1 cellular context compared by ENCODE assay signal in the genomic region with DNA sequence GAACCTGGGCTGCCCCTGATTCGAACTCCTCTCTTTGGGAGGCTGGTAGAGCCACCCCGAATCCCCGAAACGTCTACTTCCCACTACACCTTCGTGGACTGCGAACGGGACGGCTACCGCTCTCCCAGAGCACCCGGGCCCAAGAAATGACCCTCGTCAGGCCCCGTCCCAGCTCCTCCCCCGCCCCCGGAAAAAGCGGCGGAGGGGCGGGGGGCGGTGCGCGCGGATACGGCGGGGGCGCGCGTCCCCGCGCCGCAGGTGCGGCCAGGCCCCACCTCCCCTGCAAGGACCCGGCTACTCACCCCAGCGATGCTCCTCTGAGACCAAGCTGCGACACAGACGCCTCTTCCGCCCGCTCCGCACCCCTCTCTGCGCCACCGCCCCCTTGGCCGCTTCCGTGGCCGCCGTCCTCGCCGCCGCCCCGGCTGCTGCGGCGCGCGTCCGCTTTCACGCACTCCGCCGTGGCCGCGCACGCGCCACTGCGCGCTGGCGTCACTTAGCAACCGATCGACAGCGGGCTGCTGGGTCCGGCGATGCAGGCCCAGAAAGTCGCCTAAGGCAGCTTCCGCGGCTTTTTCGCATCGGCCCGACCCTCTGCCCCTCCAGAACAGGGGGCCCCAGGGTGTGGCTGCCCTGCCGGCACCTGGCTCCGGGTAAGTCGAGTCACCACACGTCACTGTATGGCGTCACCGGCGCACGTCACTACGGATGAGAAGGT.
TF ChIP-seq lines count a peak whose summit lies in the region.

A gene (minus strand): TSS at position 432 of the 718 bp plus-strand sequence.

TF ChIP-seq in HepG2, 621 proteins besides CTCF, POLR2A, EP300 and RAD21 (continued from another document and continues in another):
- TF ChIP-seq, protein P1, sequence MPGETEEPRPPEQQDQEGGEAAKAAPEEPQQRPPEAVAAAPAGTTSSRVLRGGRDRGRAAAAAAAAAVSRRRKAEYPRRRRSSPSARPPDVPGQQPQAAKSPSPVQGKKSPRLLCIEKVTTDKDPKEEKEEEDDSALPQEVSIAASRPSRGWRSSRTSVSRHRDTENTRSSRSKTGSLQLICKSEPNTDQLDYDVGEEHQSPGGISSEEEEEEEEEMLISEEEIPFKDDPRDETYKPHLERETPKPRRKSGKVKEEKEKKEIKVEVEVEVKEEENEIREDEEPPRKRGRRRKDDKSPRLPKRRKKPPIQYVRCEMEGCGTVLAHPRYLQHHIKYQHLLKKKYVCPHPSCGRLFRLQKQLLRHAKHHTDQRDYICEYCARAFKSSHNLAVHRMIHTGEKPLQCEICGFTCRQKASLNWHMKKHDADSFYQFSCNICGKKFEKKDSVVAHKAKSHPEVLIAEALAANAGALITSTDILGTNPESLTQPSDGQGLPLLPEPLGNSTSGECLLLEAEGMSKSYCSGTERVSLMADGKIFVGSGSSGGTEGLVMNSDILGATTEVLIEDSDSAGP (CRISPR knock-in tag; IDR thresholded peaks at IDR 0.05; ENCODE audit: borderline replicate concordance), result peak; percentile 57; the same call in 1 of the 2 replicates
- TF ChIP-seq ZFP1 (CRISPR knock-in tag; IDR thresholded peaks at IDR 0.05) (no peak), ZNF780A (CRISPR knock-in tag; IDR thresholded peaks at IDR 0.05) (no peak), HNRNPK (IDR thresholded peaks at IDR 0.05; ENCODE audit: low read depth, low read length, poor library complexity, severe bottlenecking) (peak; percentile 80), ZNF564 (CRISPR knock-in tag; IDR thresholded peaks at IDR 0.05) (0 out of 2 replicates have a peak, but pooled peaks have one; percentile 31), ZNF543 (CRISPR knock-in tag; IDR thresholded peaks at IDR 0.05) (peak; percentile 68; the same call in 1 of the 2 replicates), ZSCAN31 (CRISPR knock-in tag; IDR thresholded peaks at IDR 0.05; ENCODE audit: low read depth) (peak; percentile 56; the same call in 1 of the 2 replicates), SAP130 (CRISPR knock-in tag; IDR thresholded peaks at IDR 0.05; ENCODE audit: low read depth) (peak; percentile 76), ZNF670 (CRISPR knock-in tag; IDR thresholded peaks at IDR 0.05; ENCODE audit: borderline replicate concordance) (no peak), RORA (CRISPR knock-in tag; IDR thresholded peaks at IDR 0.05) (no peak), ZBTB7A (CRISPR knock-in tag; IDR thresholded peaks at IDR 0.05) (no peak), POLR2AphosphoS5 (IDR thresholded peaks at IDR 0.05; ENCODE audit: low read depth, low read length) (peak; percentile 42; the same call in 1 of the 2 replicates), ZNF431 (CRISPR knock-in tag; IDR thresholded peaks at IDR 0.05; ENCODE audit: borderline replicate concordance, low read depth) (0 out of 2 replicates have a peak, but pooled peaks have one; percentile 9), REXO4 (CRISPR knock-in tag; IDR thresholded peaks at IDR 0.05; ENCODE audit: borderline replicate concordance) (no peak), MED8 (CRISPR knock-in tag; IDR thresholded peaks at IDR 0.05; ENCODE audit: insufficient replicate concordance) (no peak), ZNF674 (CRISPR knock-in tag; IDR thresholded peaks at IDR 0.05; ENCODE audit: low read depth) (0 out of 2 replicates have a peak, but pooled peaks have one; percentile 64), REL (CRISPR knock-in tag; conservative IDR thresholded peaks at IDR 0.05) (no peak), ZNF614 (CRISPR knock-in tag; IDR thresholded peaks at IDR 0.05; ENCODE audit: borderline replicate concordance) (no peak), HNRNPUL1 (IDR thresholded peaks at IDR 0.05; ENCODE audit: low read depth, low read length) (no peak), RFX3 (CRISPR knock-in tag; IDR thresholded peaks at IDR 0.05) (peak; percentile 65; the same call in 1 of the 2 replicates), SCMH1 (CRISPR knock-in tag; IDR thresholded peaks at IDR 0.05; ENCODE audit: borderline replicate concordance) (no peak), ZNF44 (CRISPR knock-in tag; IDR thresholded peaks at IDR 0.05) (no peak), FOXJ3 (CRISPR knock-in tag; IDR thresholded peaks at IDR 0.05; ENCODE audit: borderline replicate concordance) (no peak), HDAC6 (IDR thresholded peaks at IDR 0.05; ENCODE audit: low read depth, low read length) (no peak), MATR3 (CRISPR knock-in tag; IDR thresholded peaks at IDR 0.05) (no peak)
- TF ChIP-seq, protein P2, sequence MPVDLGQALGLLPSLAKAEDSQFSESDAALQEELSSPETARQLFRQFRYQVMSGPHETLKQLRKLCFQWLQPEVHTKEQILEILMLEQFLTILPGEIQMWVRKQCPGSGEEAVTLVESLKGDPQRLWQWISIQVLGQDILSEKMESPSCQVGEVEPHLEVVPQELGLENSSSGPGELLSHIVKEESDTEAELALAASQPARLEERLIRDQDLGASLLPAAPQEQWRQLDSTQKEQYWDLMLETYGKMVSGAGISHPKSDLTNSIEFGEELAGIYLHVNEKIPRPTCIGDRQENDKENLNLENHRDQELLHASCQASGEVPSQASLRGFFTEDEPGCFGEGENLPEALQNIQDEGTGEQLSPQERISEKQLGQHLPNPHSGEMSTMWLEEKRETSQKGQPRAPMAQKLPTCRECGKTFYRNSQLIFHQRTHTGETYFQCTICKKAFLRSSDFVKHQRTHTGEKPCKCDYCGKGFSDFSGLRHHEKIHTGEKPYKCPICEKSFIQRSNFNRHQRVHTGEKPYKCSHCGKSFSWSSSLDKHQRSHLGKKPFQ (CRISPR knock-in tag; IDR thresholded peaks at IDR 0.05; ENCODE audit: insufficient replicate concordance), result no peak
- TF ChIP-seq, protein P3, sequence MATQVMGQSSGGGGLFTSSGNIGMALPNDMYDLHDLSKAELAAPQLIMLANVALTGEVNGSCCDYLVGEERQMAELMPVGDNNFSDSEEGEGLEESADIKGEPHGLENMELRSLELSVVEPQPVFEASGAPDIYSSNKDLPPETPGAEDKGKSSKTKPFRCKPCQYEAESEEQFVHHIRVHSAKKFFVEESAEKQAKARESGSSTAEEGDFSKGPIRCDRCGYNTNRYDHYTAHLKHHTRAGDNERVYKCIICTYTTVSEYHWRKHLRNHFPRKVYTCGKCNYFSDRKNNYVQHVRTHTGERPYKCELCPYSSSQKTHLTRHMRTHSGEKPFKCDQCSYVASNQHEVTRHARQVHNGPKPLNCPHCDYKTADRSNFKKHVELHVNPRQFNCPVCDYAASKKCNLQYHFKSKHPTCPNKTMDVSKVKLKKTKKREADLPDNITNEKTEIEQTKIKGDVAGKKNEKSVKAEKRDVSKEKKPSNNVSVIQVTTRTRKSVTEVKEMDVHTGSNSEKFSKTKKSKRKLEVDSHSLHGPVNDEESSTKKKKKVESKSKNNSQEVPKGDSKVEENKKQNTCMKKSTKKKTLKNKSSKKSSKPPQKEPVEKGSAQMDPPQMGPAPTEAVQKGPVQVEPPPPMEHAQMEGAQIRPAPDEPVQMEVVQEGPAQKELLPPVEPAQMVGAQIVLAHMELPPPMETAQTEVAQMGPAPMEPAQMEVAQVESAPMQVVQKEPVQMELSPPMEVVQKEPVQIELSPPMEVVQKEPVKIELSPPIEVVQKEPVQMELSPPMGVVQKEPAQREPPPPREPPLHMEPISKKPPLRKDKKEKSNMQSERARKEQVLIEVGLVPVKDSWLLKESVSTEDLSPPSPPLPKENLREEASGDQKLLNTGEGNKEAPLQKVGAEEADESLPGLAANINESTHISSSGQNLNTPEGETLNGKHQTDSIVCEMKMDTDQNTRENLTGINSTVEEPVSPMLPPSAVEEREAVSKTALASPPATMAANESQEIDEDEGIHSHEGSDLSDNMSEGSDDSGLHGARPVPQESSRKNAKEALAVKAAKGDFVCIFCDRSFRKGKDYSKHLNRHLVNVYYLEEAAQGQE (IDR thresholded peaks at IDR 0.05; ENCODE audit: borderline replicate concordance in 1 of 2, low read depth in 1 of 2, low read length in 2 of 2), result no peak
- TF ChIP-seq, protein P4, sequence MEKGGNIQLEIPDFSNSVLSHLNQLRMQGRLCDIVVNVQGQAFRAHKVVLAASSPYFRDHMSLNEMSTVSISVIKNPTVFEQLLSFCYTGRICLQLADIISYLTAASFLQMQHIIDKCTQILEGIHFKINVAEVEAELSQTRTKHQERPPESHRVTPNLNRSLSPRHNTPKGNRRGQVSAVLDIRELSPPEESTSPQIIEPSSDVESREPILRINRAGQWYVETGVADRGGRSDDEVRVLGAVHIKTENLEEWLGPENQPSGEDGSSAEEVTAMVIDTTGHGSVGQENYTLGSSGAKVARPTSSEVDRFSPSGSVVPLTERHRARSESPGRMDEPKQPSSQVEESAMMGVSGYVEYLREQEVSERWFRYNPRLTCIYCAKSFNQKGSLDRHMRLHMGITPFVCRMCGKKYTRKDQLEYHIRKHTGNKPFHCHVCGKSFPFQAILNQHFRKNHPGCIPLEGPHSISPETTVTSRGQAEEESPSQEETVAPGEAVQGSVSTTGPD (CRISPR knock-in tag; IDR thresholded peaks at IDR 0.05), result peak; percentile 24; the same call in 1 of the 2 replicates
- TF ChIP-seq, protein P5, sequence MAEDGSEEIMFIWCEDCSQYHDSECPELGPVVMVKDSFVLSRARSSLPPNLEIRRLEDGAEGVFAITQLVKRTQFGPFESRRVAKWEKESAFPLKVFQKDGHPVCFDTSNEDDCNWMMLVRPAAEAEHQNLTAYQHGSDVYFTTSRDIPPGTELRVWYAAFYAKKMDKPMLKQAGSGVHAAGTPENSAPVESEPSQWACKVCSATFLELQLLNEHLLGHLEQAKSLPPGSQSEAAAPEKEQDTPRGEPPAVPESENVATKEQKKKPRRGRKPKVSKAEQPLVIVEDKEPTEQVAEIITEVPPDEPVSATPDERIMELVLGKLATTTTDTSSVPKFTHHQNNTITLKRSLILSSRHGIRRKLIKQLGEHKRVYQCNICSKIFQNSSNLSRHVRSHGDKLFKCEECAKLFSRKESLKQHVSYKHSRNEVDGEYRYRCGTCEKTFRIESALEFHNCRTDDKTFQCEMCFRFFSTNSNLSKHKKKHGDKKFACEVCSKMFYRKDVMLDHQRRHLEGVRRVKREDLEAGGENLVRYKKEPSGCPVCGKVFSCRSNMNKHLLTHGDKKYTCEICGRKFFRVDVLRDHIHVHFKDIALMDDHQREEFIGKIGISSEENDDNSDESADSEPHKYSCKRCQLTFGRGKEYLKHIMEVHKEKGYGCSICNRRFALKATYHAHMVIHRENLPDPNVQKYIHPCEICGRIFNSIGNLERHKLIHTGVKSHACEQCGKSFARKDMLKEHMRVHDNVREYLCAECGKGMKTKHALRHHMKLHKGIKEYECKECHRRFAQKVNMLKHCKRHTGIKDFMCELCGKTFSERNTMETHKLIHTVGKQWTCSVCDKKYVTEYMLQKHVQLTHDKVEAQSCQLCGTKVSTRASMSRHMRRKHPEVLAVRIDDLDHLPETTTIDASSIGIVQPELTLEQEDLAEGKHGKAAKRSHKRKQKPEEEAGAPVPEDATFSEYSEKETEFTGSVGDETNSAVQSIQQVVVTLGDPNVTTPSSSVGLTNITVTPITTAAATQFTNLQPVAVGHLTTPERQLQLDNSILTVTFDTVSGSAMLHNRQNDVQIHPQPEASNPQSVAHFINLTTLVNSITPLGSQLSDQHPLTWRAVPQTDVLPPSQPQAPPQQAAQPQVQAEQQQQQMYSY (CRISPR knock-in tag; IDR thresholded peaks at IDR 0.05), result no peak
- TF ChIP-seq, protein P6, sequence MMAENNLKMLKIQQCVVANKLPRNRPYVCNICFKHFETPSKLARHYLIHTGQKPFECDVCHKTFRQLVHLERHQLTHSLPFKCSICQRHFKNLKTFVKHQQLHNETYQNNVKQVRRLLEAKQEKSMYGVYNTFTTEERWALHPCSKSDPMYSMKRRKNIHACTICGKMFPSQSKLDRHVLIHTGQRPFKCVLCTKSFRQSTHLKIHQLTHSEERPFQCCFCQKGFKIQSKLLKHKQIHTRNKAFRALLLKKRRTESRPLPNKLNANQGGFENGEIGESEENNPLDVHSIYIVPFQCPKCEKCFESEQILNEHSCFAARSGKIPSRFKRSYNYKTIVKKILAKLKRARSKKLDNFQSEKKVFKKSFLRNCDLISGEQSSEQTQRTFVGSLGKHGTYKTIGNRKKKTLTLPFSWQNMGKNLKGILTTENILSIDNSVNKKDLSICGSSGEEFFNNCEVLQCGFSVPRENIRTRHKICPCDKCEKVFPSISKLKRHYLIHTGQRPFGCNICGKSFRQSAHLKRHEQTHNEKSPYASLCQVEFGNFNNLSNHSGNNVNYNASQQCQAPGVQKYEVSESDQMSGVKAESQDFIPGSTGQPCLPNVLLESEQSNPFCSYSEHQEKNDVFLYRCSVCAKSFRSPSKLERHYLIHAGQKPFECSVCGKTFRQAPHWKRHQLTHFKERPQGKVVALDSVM (CRISPR knock-in tag; IDR thresholded peaks at IDR 0.05), result no peak; the same call in 1 of the 2 replicates
- TF ChIP-seq, protein P7, sequence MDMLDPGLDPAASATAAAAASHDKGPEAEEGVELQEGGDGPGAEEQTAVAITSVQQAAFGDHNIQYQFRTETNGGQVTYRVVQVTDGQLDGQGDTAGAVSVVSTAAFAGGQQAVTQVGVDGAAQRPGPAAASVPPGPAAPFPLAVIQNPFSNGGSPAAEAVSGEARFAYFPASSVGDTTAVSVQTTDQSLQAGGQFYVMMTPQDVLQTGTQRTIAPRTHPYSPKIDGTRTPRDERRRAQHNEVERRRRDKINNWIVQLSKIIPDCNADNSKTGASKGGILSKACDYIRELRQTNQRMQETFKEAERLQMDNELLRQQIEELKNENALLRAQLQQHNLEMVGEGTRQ (IDR thresholded peaks at IDR 0.05; ENCODE audit: low read depth, low read length), result no peak
- TF ChIP-seq, protein P7 (CRISPR knock-in tag; IDR thresholded peaks at IDR 0.05; ENCODE audit: borderline replicate concordance), result no peak
- TF ChIP-seq, protein P8, sequence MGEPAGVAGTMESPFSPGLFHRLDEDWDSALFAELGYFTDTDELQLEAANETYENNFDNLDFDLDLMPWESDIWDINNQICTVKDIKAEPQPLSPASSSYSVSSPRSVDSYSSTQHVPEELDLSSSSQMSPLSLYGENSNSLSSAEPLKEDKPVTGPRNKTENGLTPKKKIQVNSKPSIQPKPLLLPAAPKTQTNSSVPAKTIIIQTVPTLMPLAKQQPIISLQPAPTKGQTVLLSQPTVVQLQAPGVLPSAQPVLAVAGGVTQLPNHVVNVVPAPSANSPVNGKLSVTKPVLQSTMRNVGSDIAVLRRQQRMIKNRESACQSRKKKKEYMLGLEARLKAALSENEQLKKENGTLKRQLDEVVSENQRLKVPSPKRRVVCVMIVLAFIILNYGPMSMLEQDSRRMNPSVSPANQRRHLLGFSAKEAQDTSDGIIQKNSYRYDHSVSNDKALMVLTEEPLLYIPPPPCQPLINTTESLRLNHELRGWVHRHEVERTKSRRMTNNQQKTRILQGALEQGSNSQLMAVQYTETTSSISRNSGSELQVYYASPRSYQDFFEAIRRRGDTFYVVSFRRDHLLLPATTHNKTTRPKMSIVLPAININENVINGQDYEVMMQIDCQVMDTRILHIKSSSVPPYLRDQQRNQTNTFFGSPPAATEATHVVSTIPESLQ (CRISPR knock-in tag; conservative IDR thresholded peaks at IDR 0.05), result no peak
- TF ChIP-seq, protein P9, sequence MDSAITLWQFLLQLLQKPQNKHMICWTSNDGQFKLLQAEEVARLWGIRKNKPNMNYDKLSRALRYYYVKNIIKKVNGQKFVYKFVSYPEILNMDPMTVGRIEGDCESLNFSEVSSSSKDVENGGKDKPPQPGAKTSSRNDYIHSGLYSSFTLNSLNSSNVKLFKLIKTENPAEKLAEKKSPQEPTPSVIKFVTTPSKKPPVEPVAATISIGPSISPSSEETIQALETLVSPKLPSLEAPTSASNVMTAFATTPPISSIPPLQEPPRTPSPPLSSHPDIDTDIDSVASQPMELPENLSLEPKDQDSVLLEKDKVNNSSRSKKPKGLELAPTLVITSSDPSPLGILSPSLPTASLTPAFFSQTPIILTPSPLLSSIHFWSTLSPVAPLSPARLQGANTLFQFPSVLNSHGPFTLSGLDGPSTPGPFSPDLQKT (CRISPR knock-in tag; IDR thresholded peaks at IDR 0.05; ENCODE audit: borderline replicate concordance), result no peak
